ENCODE assay signal across 21 cellular contexts in the genomic region with DNA sequence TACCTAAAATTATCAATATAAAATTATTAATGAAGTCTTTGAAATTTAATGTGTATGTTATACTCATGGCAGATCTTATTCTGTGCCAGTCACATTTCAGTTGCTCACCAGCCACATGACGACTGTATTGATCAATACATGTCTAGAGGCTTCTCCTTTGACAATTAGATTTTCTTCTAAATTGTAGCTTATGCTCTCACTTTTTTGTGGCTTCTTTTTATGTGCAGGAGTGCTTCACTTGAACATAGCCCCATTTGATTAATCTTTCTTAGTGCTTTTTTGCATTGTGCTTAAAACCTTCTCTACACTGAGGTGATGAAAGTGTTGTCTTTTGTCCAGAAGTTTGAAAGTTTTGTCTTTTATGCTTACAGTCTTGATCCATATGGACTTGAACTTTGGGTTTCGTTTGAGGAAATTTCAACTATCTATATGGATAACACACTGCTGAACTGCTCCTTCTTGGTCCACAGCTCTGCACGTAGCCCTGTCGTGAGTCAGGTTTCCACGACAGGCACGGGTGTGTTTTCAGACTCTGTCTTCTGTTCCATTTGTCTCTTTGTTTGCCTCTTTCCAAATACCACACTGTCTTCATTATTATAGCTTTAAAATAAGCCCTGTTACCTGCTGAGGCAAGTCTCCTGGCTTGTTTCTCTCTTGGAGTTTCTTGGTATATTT.
DNase-seq lines count a peak whose midpoint lies in the region; ATAC-seq lines count a peak whose summit lies in the region.
"Had no signal": no experiment of that assay in that cellular context is flagged by ENCODE, and none has a peak within 500 bp of the region (broad histone marks: within the 10 kb centered on the region; RNA-seq: fewer than 3 reads in every experiment).

No MANE protein-coding gene starts in this region.

- peaks cover 0 to 3% (median 0%) of the 10 kb centered on the region in 8 donors for H3K9me3 Mint-ChIP-seq in CD4-positive, alpha-beta memory T cell
- no peaks in the 10 kb centered on the region for H3K9me3 Mint-ChIP-seq in effector memory CD8-positive, alpha-beta T cell
- H3K9me3 Mint-ChIP-seq: neural crest cell had no signal

- ATAC-seq in GM18867 (IDR thresholded peaks at IDR 0.05; ENCODE audit: unreplicated experiment) (peak; percentile 28), T-helper 17 cell (peak; percentile 57), HG03457 (IDR thresholded peaks at IDR 0.05; ENCODE audit: unreplicated experiment) (no peak)
- ATAC-seq in effector memory CD8-positive, alpha-beta T cell (replicated peaks), result peak; percentile 42
- ATAC-seq: gastrocnemius medialis, HCT116, PC-3, right cardiac atrium had no signal

- CTCF ChIA-PET in CD4-positive, alpha-beta memory T cell (lab: Charles Lee; ENCODE audit: partially characterized antibody), result interaction anchor here (0.7 to 4.3 kb wide), 9 partner anchors 7 to 231 kb away, joined by 3 to 15 read pairs (median 3); no protein-coding TSS in a partner anchor

- no peak overlapping the region for H3K14ac ChIP-seq in neuronal stem cell (ENCODE audit: low read length)

- H3K4me1 Mint-ChIP-seq in CD4-positive, alpha-beta memory T cell, result peaks cover 26 to 56% (median 45%) of the 10 kb centered on the region in 4 donors
- peaks cover 27% of the 10 kb centered on the region for H3K4me1 Mint-ChIP-seq in T-helper 17 cell
- peaks cover 29 to 32% of the 10 kb centered on the region in 2 donors for H3K4me1 Mint-ChIP-seq in effector memory CD8-positive, alpha-beta T cell (ENCODE audit: low read depth in 2 of 2)

- WGBS in neuronal stem cell (ENCODE audit: extremely low coverage in 2 of 2, insufficient read length in 2 of 2, insufficient replicate concordance in 1 of 2), 2 donors, result no CpG with 5 or more reads among the region's 6 CpGs

- no peak overlapping the region for H4K91ac ChIP-seq in neuronal stem cell (ENCODE audit: low read depth, low read length, poor library complexity)

- no peak overlapping the region for H3K4ac ChIP-seq in neuronal stem cell (ENCODE audit: low read length)

- no peak overlapping the region for H3K4me2 ChIP-seq in neuronal stem cell (ENCODE audit: insufficient read depth, low read length, poor library complexity, severe bottlenecking)

- H4K8ac ChIP-seq in neuronal stem cell (ENCODE audit: low read depth, low read length), result no peak overlapping the region

- peak overlapping the region; percentile 56 to 88 (median 80) for H3K4me3 Mint-ChIP-seq in CD4-positive, alpha-beta memory T cell
- peak overlapping the region; percentile 85 for H3K4me3 Mint-ChIP-seq in T-helper 17 cell
- peak overlapping the region; percentile 60 to 63 for H3K4me3 Mint-ChIP-seq in effector memory CD8-positive, alpha-beta T cell
- H3K4me3 Mint-ChIP-seq: neural crest cell had no signal

- no peaks in the 10 kb centered on the region for H3K27me3 ChIP-seq in CD4-positive, alpha-beta memory T cell (ENCODE audit: insufficient read depth, low read length)
- H3K27me3 ChIP-seq in neuronal stem cell (ENCODE audit: control insufficient read depth in 3 of 3, insufficient read depth in 3 of 3, low read depth in 1 of 3, low read length in 3 of 3), result no peaks in the 10 kb centered on the region
- H3K27me3 ChIP-seq: BE2C, gastrocnemius medialis had no signal

- POLR2A ChIA-PET in CD4-positive, alpha-beta memory T cell (lab: Charles Lee; ENCODE audit: partially characterized antibody), result interaction anchor here (1.0 to 2.2 kb wide), 4 partner anchors 8 to 19 kb away, joined by 3 to 13 read pairs (median 6); no protein-coding TSS in a partner anchor

- H3K9me3 ChIP-seq in CD4-positive, alpha-beta memory T cell (ENCODE audit: control insufficient read depth in 1 of 2, low read length in 2 of 2), result no peaks in the 10 kb centered on the region
- no peaks in the 10 kb centered on the region for H3K9me3 ChIP-seq in T-helper 17 cell (ENCODE audit: control insufficient read depth, low read length, poor library complexity, severe bottlenecking)
- H3K9me3 ChIP-seq in neuronal stem cell (replicated peaks in 1 of 2; ENCODE audit: control insufficient read depth in 2 of 2, insufficient read depth in 1 of 2, low read depth in 1 of 2, low read length in 2 of 2), result no peaks in the 10 kb centered on the region
- H3K9me3 ChIP-seq: BE2C, gastrocnemius medialis, thoracic aorta had no signal

- H2AK5ac ChIP-seq in neuronal stem cell (ENCODE audit: low read depth, low read length), result no peak overlapping the region

- no peak for DNase-seq in CD4-positive, alpha-beta memory T cell
- no peak for DNase-seq in T-helper 17 cell
- DNase-seq in effector memory CD8-positive, alpha-beta T cell, result no peak
- no peak for DNase-seq in posterior vena cava (ENCODE audit: low spot score)
- DNase-seq in NCI-H128 (lab: John Stamatoyannopoulos, UW; ENCODE audit: unreplicated experiment), result no peak
- DNase-seq in neuronal stem cell (ENCODE audit: low spot score), result no peak
- DNase-seq: aorta; BE2C; DMS53; gastrocnemius medialis; mammary epithelial cell; NCI-H2081 treated with DMSO at 0.1 percent for 48 hours; NCI-H526 treated with DMSO at 0.1 percent for 48 hours; PC-3; right cardiac atrium; stimulated activated CD4-positive, alpha-beta T cell treated with anti-CD3 and anti-CD28 coated beads, Interleukin-2, amount 100 ng/mL, for 24 hours had no signal

- no peaks in the 10 kb centered on the region for H3K36me3 ChIP-seq in CD4-positive, alpha-beta memory T cell (ENCODE audit: insufficient read depth, low read length)
- H3K36me3 ChIP-seq in neuronal stem cell (replicated peaks in 1 of 2; ENCODE audit: control insufficient read depth in 2 of 2, insufficient read depth in 2 of 2, low read length in 2 of 2), result no peaks in the 10 kb centered on the region
- H3K36me3 ChIP-seq: BE2C, gastrocnemius medialis, thoracic aorta had no signal

- no peak overlapping the region for H2BK12ac ChIP-seq in neuronal stem cell (ENCODE audit: low read length)

- peak overlapping the region; percentile 74 to 97 (median 95) for H3K27ac Mint-ChIP-seq in CD4-positive, alpha-beta memory T cell
- peak overlapping the region; percentile 97 for H3K27ac Mint-ChIP-seq in T-helper 17 cell
- H3K27ac Mint-ChIP-seq in effector memory CD8-positive, alpha-beta T cell, result peak overlapping the region; percentile 84 to 98

- H3K4me3 ChIP-seq in CD4-positive, alpha-beta memory T cell (ENCODE audit: low read length in 2 of 2), result peak overlapping the region; percentile 5 to 13
- H3K4me3 ChIP-seq in neuronal stem cell (ENCODE audit: low read length in 2 of 2), result no peak overlapping the region
- H3K4me3 ChIP-seq: gastrocnemius medialis, thoracic aorta had no signal

- no peak overlapping the region for H2BK5ac ChIP-seq in neuronal stem cell (ENCODE audit: low read length)

- no peak overlapping the region for H2BK120ac ChIP-seq in neuronal stem cell (ENCODE audit: low read depth, low read length)

- intact Hi-C loops in CD4-positive, alpha-beta memory T cell (cut with micrococcal nuclease), result loop anchor here (1.0 kb wide), 1 partner anchor 9 kb away; no protein-coding TSS in a partner anchor
- intact Hi-C loops in posterior vena cava (cut with DNase I), result no loop called here

- H2BK15ac ChIP-seq in neuronal stem cell (ENCODE audit: low read length), result no peak overlapping the region

- no peaks in the 10 kb centered on the region for H3K79me1 ChIP-seq in neuronal stem cell (ENCODE audit: low read depth, low read length)

- H3K9ac ChIP-seq in neuronal stem cell (ENCODE audit: low read depth, low read length, poor library complexity), result no peak overlapping the region

- H3K27ac ChIP-seq in CD4-positive, alpha-beta memory T cell (ENCODE audit: low read depth, low read length), result peak overlapping the region; percentile 32
- no peak overlapping the region for H3K27ac ChIP-seq in neuronal stem cell (replicated peaks; ENCODE audit: low read length)
- H3K27ac ChIP-seq: gastrocnemius medialis, thoracic aorta had no signal

- H3K4me1 ChIP-seq in CD4-positive, alpha-beta memory T cell (ENCODE audit: insufficient read depth, low read length), result peaks cover 40% of the 10 kb centered on the region
- peaks cover 0 to 8% of the 10 kb centered on the region in 2 donors for H3K4me1 ChIP-seq in neuronal stem cell (ENCODE audit: control insufficient read depth in 2 of 2, insufficient read depth in 1 of 2, low read depth in 1 of 2, low read length in 2 of 2)
- H3K4me1 ChIP-seq: BE2C had no signal

- H3K23ac ChIP-seq in neuronal stem cell (ENCODE audit: low read depth, low read length, poor library complexity), result no peak overlapping the region

- no peak overlapping the region for H3K18ac ChIP-seq in neuronal stem cell (ENCODE audit: low read length)

- H3K27me3 Mint-ChIP-seq in CD4-positive, alpha-beta memory T cell, result no peaks in the 10 kb centered on the region
- H3K27me3 Mint-ChIP-seq in T-helper 17 cell, result no peaks in the 10 kb centered on the region
- no peaks in the 10 kb centered on the region for H3K27me3 Mint-ChIP-seq in effector memory CD8-positive, alpha-beta T cell

- H3K36me3 Mint-ChIP-seq in CD4-positive, alpha-beta memory T cell, result no peaks in the 10 kb centered on the region
- H3K36me3 Mint-ChIP-seq in T-helper 17 cell (ENCODE audit: low read depth), result no peaks in the 10 kb centered on the region
- H3K36me3 Mint-ChIP-seq in effector memory CD8-positive, alpha-beta T cell (ENCODE audit: insufficient read depth), result no peaks in the 10 kb centered on the region

- no peak overlapping the region for H2AFZ ChIP-seq in neuronal stem cell (ENCODE audit: low read length)

Comparison
In these comparisons a context has a peak if more than half of its experiments do, and no peak if none do; other contexts are left out.
1. H3K4me3 ChIP-seq: peak in CD4-positive, alpha-beta memory T cell (2 of 2); none in neuronal stem cell (0 of 2).
2. Peak in every context shown above with its lines, with median percentiles within 50 percentile points of each other: H3K27ac Mint-ChIP-seq and H3K4me3 Mint-ChIP-seq.